13 cellular contexts compared by ENCODE assay signal in the genomic region with DNA sequence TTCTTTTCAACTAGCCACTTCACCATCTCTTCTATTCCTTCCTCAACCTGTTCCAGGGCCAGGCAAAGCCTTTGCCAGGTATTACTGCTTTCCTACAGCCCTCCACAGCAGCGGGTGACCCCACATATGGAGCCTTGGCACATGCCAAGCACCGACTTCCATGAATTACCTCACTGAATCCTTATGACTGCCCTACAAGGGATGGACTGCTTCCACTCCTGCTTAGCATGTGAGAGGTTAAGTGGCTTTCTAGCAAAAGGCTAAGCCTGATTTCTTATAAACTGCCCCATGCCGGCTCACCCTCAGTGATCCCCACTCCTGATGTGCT. TPM values are rescaled to one million over a fixed set of nuclear protein-coding genes. Genes with fewer than 3 reads are reported as not detected.
A peak's percentile ranks its signal among the peaks of the same experiment; 100 is the strongest.
DNase-seq lines count a peak whose midpoint lies in the region; ATAC-seq, FAIRE-seq and TF ChIP-seq lines count a peak whose summit lies in the region.
"Had no signal": no experiment of that assay in that cellular context is flagged by ENCODE, and none has a peak within 500 bp of the region (broad histone marks: within the 10 kb centered on the region; RNA-seq: fewer than 3 reads in every experiment).

No MANE protein-coding gene starts in this region.

- DNase-seq in HTR-8/SVneo (ENCODE audit: insufficient read length, low spot score) (no peak), cerebellum (ENCODE audit: low spot score) (peak; percentile 57), right lobe of liver (no peak), NCI-H524 (lab: John Stamatoyannopoulos, UW) (no peak), T1000 (lab: John Stamatoyannopoulos, UW) (no peak)
- DNase-seq in stimulated activated CD4-positive, alpha-beta T cell treated with anti-CD3 and anti-CD28 coated beads, Interleukin-2, amount 100 ng/mL, for 48 hours = no peak
- DNase-seq: BE2C, DMS79 treated with DMSO at 0.1 percent for 48 hours, NCI-H510A had no signal

- H3K4me3 ChIP-seq in right lobe of liver (no peak overlapping the region), stomach smooth muscle (ENCODE audit: low read length in 2 of 2) (peak overlapping the region in 1 of 2 donors; percentile 29)
- H3K4me3 ChIP-seq: cardiac muscle cell had no signal

- H3K4me1 ChIP-seq in right lobe of liver (peaks cover 0 to 24% (median 10%) of the 10 kb centered on the region in 4 donors), stomach smooth muscle (ENCODE audit: control insufficient read depth, insufficient read depth, low read length) (peaks cover 36% of the 10 kb centered on the region)
- H3K4me1 ChIP-seq: BE2C had no signal

- no peak for ATAC-seq in right lobe of liver
- no peak for ATAC-seq in HG03159 (IDR thresholded peaks at IDR 0.05; ENCODE audit: unreplicated experiment)

- no peak for TF ChIP-seq POLR2A in right lobe of liver (IDR thresholded peaks at IDR 0.05)

- no peaks in the 10 kb centered on the region for H3K9me3 ChIP-seq in right lobe of liver
- no peaks in the 10 kb centered on the region for H3K9me3 ChIP-seq in stomach smooth muscle (ENCODE audit: control insufficient read depth in 2 of 2, low read length in 2 of 2)
- H3K9me3 ChIP-seq: BE2C had no signal

- H3K27me3 ChIP-seq in right lobe of liver (no peaks in the 10 kb centered on the region), stomach smooth muscle (ENCODE audit: control insufficient read depth in 1 of 2, insufficient read depth in 2 of 2, low read length in 2 of 2) (no peaks in the 10 kb centered on the region)
- H3K27me3 ChIP-seq: BE2C, cardiac muscle cell had no signal

- peaks cover 0 to 14% (median 6%) of the 10 kb centered on the region in 4 donors for H3K36me3 ChIP-seq in right lobe of liver
- H3K36me3 ChIP-seq in stomach smooth muscle (ENCODE audit: control insufficient read depth in 2 of 2, insufficient read depth in 2 of 2, low read length in 2 of 2) = peaks cover 65 to 70% of the 10 kb centered on the region in 2 donors
- H3K36me3 ChIP-seq: BE2C, cardiac muscle cell had no signal

- peak; percentile 4 for FAIRE-seq in HTR-8/SVneo (lab: Jason Lieb, UNC)
- FAIRE-seq: H1 had no signal

- 71% methylated on average over 3 of the region's 3 CpGs for WGBS in right lobe of liver (ENCODE audit: insufficient coverage, low coverage, low lambda C conversion rate, missing lambda C conversion rate)

- H3K27ac ChIP-seq in right lobe of liver = peak overlapping the region; percentile 59 to 75 (median 60)
- peak overlapping the region; percentile 86 for H3K27ac ChIP-seq in stomach smooth muscle (ENCODE audit: low read length)
- H3K27ac ChIP-seq: cardiac muscle cell had no signal

- TF ChIP-seq CTCF in right lobe of liver (IDR thresholded peaks at IDR 0.05) = no peak

- intact Hi-C loops in right lobe of liver (cut with DNase I) = no loop called here

- H3K9ac ChIP-seq in stomach smooth muscle (ENCODE audit: low read length in 2 of 2) = peak overlapping the region in 1 of 2 donors; percentile 25

RNA-seq across cellular contexts. Expression of a gene that starts 44.0 kb away (rescaled TPM):
- total RNA-seq in cerebellum (4.4 TPM), right lobe of liver (100 to 1,000 TPM in 1 of 6 experiments, 10 to 100 TPM in 5; 63.9 to 105 (median 82.1) TPM)

Comparison
In these comparisons a context has a peak if more than half of its experiments do, and no peak if none do; other contexts are left out.
1. RNA of a gene that starts 44.0 kb away (total RNA-seq): 63.9 to 105 TPM in right lobe of liver; 4.4 TPM in cerebellum (single experiment); every median in the first group is over 10 times any median in the second.